8 cellular contexts compared by ENCODE assay signal in the genomic region with DNA sequence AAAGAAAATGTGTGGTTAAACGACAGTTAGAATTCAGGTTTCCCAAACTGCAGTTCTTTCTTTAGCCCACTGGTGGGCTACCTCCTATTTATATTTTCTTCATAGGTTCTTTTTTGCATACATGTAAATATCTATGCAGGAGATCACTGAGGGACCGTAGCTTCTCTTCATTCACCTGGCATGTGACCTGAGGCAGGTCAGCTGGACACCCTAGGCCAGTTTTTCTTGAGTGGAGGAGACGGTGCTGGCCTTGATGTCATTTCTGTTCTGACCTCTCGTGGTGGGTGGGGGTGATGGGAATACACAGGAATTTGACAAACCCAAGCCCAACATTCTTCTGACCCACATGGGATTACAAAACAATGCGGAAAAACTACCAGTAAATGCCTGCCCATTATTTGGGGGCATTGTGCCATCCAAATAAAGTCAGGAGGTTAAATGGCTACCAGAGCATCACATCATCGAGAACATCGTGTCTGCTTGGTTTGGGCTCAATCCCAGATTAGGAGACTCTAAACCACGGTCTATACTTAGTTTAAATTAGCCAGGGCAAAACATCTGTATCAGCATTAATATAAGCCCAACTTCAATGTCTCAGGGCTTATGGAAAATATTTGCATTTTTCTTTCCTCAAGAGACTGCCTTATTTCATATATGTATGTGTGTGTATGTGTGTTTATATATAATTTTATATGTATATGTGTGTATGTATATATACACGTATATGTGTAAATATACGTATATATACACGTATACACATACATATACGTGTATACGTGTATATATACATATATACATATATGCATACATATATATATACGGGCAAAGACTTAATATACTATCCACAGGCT. TPM values are rescaled to one million over a fixed set of nuclear protein-coding genes. Genes with fewer than 3 reads are reported as not detected.
A peak's percentile ranks its signal among the peaks of the same experiment; 100 is the strongest.
DNase-seq lines count a peak whose midpoint lies in the region; ATAC-seq, FAIRE-seq and TF ChIP-seq lines count a peak whose summit lies in the region.

No MANE protein-coding gene starts in this region.

- TF ChIP-seq POLR2A in NB4 (IDR thresholded peaks at IDR 0.05; ENCODE audit: extremely low read depth, insufficient read length) = no peak

- peaks cover 63% of the 10 kb centered on the region for H3K4me1 Mint-ChIP-seq in Caco-2 (ENCODE audit: low read depth, unreplicated experiment)

- peak overlapping the region; percentile 13 for H3K4me3 Mint-ChIP-seq in Caco-2 (ENCODE audit: unreplicated experiment)

- intact Hi-C loops in Caco-2 (cut with micrococcal nuclease; ENCODE audit: unreplicated experiment) (loop anchor here (10.0 kb wide), 1 partner anchor 887 kb away; a partner anchor contains a TSS), pancreas (cut with DNase I) (loop anchor here in 1 of 3 donors (5.0 kb wide), 1 partner anchor 105 kb away; no protein-coding TSS in a partner anchor)

- H3K27me3 Mint-ChIP-seq in Caco-2 (ENCODE audit: insufficient read depth, unreplicated experiment) = no peaks in the 10 kb centered on the region

- H3K4me1 ChIP-seq in Caco-2 (peaks cover 76% of the 10 kb centered on the region), pancreas (peaks cover 65 to 86% (median 85%) of the 10 kb centered on the region in 3 donors)

- peak overlapping the region; percentile 91 for H3K27ac ChIP-seq in epithelial cell of prostate
- peak overlapping the region in 3 of 4 donors; percentile 25 to 86 (median 33) for H3K27ac ChIP-seq in pancreas

- no TSS peak for BruUV-seq in Caco-2 (replicated peaks; lab: Mats Ljungman, UMichigan)

- peaks cover 8% of the 10 kb centered on the region for H3K36me3 Mint-ChIP-seq in Caco-2 (ENCODE audit: insufficient read depth, unreplicated experiment)

- H3K4me3 ChIP-seq in Caco-2 (ENCODE audit: low read depth, low read length) (no peak overlapping the region), NB4 (ENCODE audit: low read depth, low read length) (no peak overlapping the region), pancreas (no peak overlapping the region)

- no peaks in the 10 kb centered on the region for H3K36me3 ChIP-seq in Caco-2 (ENCODE audit: control insufficient read depth, insufficient read depth, low read length)
- no peaks in the 10 kb centered on the region for H3K36me3 ChIP-seq in pancreas

- CTCF ChIA-PET in Caco-2 (lab: Charles Lee) = interaction anchor here (0.7 kb wide), 2 partner anchors 260 to 466 kb away, joined by 3 read pairs; no protein-coding TSS in a partner anchor

- peak overlapping the region; percentile 51 for H3K27ac Mint-ChIP-seq in Caco-2 (ENCODE audit: unreplicated experiment)

- H3K9me3 ChIP-seq in Caco-2 (no peaks in the 10 kb centered on the region), pancreas (no peaks in the 10 kb centered on the region)

- H3K9me3 Mint-ChIP-seq in Caco-2 (ENCODE audit: unreplicated experiment) = no peaks in the 10 kb centered on the region

- no peaks in the 10 kb centered on the region for H3K27me3 ChIP-seq in Caco-2 (replicated peaks; ENCODE audit: control insufficient read depth, insufficient read depth, low read length)
- H3K27me3 ChIP-seq in pancreas = no peaks in the 10 kb centered on the region

- no peak for FAIRE-seq in pancreas (lab: Jason Lieb, UNC)

- POLR2A ChIA-PET in Caco-2 (lab: Charles Lee) = interaction anchor here (0.9 to 1.1 kb wide), 2 partner anchors 10 to 14 kb away, joined by 3 to 5 read pairs; no protein-coding TSS in a partner anchor

- 57 to 70% methylated on average over 14 of the region's 14 CpGs for WGBS in pancreas, 2 donors

- no peak for ATAC-seq in pancreas

- no peak for DNase-seq in Caco-2
- peak; percentile 48 for DNase-seq in NB4 (ENCODE audit: low read depth)
- DNase-seq in epithelial cell of prostate (ENCODE audit: low read depth, low spot score) = no peak
- DNase-seq in pancreas = no peak
- no peak for DNase-seq in NCI-H524 treated with DMSO at 0.1 percent for 48 hours (lab: John Stamatoyannopoulos, UW)
- DNase-seq in activated naive CD4-positive, alpha-beta T cell treated with Interleukin-2 at 50 U/mL for 16 hours = no peak
- DNase-seq in cerebellum (ENCODE audit: low spot score) = no peak
- no peak for DNase-seq in activated CD4-positive, alpha-beta T cell treated with anti-CD3 and anti-CD28 coated beads for 4 hours

- TF ChIP-seq CTCF in Caco-2 (IDR thresholded peaks at IDR 0.05; ENCODE audit: insufficient read depth in 1 of 2, low read depth in 1 of 2, low read length in 1 of 2, severe bottlenecking in 1 of 2, unreplicated experiment in 1 of 2) (peak in 1 of 2 experiments; percentile 36), NB4 (IDR thresholded peaks at IDR 0.05; ENCODE audit: low read depth, low read length) (peak; percentile 24), pancreas (IDR thresholded peaks at IDR 0.05) (no peak)

RNA-seq across cellular contexts. Expression of a gene that starts 7.4 kb away (rescaled TPM):
- total RNA-seq in Caco-2 (2022) (129 and 135 TPM in 2 replicates), pancreas (10 to 100 TPM; 47.0 to 95.6 (median 55.0) TPM), cerebellum (96.2 TPM)
- polyA plus RNA-seq in pancreas = 10 to 100 TPM; 57.2 to 93.6 TPM
